In genomic region chr7:129882531-129882930, GRCh38 we compare ENCODE assay signal across 25 cellular contexts.
A peak's percentile ranks its signal among the peaks of the same experiment; 100 is the strongest.
DNase-seq lines count a peak whose midpoint lies in the region; ATAC-seq and TF ChIP-seq lines count a peak whose summit lies in the region.
"Had no signal": no experiment of that assay in that cellular context is flagged by ENCODE, and none has a peak within 500 bp of the region (broad histone marks: within the 10 kb centered on the region; RNA-seq: fewer than 3 reads in every experiment).

No MANE protein-coding gene starts in this region.

- intact Hi-C loops in ascending aorta (cut with DNase I) = no loop called here

- peak overlapping the region; percentile 48 to 51 for H3K27ac ChIP-seq in ascending aorta
- H3K27ac ChIP-seq: A549, C4-2B, esophagus squamous epithelium, heart left ventricle, left ventricle myocardium inferior, WERI-Rb-1 had no signal

- DNase-seq in AG08395 (ENCODE audit: low spot score) (peak; percentile 63), HS-5 (ENCODE audit: low read depth) (peak; percentile 29), ascending aorta (ENCODE audit: low spot score in 2 of 2) (no peak), iris pigment epithelial cell (ENCODE audit: low read depth) (peak; percentile 31), mucosa of gallbladder (ENCODE audit: low spot score) (no peak), left lobe of liver (ENCODE audit: low spot score) (no peak), NCI-H146 treated with DMSO at 0.1 percent for 48 hours (lab: John Stamatoyannopoulos, UW; ENCODE audit: unreplicated experiment) (no peak)
- DNase-seq in activated CD4-positive, CD25-positive, alpha-beta regulatory T cell (lab: John Stamatoyannopoulos, UW) = no peak
- DNase-seq: activated CD8-positive, alpha-beta memory T cell treated with anti-CD3 and anti-CD28 coated beads, Interleukin-2, amount 50 U/mL, for 4 hours; activated naive CD8-positive, alpha-beta T cell treated with anti-CD3 and anti-CD28 coated beads for 36 hours; effector memory CD8-positive, alpha-beta T cell; esophagus squamous epithelium; H9; heart left ventricle; left ventricle myocardium inferior; midbrain; NCI-H1105; NCI-H2081 treated with DMSO at 0.1 percent for 48 hours; substantia nigra; WERI-Rb-1 had no signal

- no peak for ATAC-seq in left lobe of liver
- ATAC-seq: A549; activated T-helper 17 cell treated with anti-CD3 and anti-CD28 coated beads, Interleukin-2, amount 50 U/mL, for 72 hours; effector memory CD8-positive, alpha-beta T cell; heart left ventricle; HepG2; sciatic nerve had no signal

- TF ChIP-seq CTCF in ascending aorta (IDR thresholded peaks at IDR 0.05) = no peak

- no peaks in the 10 kb centered on the region for H3K9me3 ChIP-seq in ascending aorta
- H3K9me3 ChIP-seq: A549, esophagus squamous epithelium, heart left ventricle, left ventricle myocardium inferior had no signal

- peaks cover 6 to 18% of the 10 kb centered on the region in 2 donors for H3K36me3 ChIP-seq in ascending aorta
- H3K36me3 ChIP-seq: WERI-Rb-1 had no signal

- H3K4me3 ChIP-seq in ascending aorta = no peak overlapping the region
- H3K4me3 ChIP-seq: A549, esophagus squamous epithelium, heart left ventricle, left ventricle myocardium inferior had no signal

- peaks cover 5 to 41% of the 10 kb centered on the region in 2 donors for H3K4me1 ChIP-seq in ascending aorta

- H3K27me3 ChIP-seq in ascending aorta = no peaks in the 10 kb centered on the region
- H3K27me3 ChIP-seq: esophagus squamous epithelium, heart left ventricle had no signal

Comparison
In these comparisons a context has a peak if more than half of its experiments do, and no peak if none do; other contexts are left out.
1. DNase-seq: peak in AG08395 (single experiment), HS-5 (single experiment) and iris pigment epithelial cell (single experiment); none in ascending aorta (0 of 2), mucosa of gallbladder (single experiment), left lobe of liver (single experiment), NCI-H146 treated with DMSO at 0.1 percent for 48 hours (single experiment) and activated CD4-positive, CD25-positive, alpha-beta regulatory T cell (0 of 4).